In the genomic region with DNA sequence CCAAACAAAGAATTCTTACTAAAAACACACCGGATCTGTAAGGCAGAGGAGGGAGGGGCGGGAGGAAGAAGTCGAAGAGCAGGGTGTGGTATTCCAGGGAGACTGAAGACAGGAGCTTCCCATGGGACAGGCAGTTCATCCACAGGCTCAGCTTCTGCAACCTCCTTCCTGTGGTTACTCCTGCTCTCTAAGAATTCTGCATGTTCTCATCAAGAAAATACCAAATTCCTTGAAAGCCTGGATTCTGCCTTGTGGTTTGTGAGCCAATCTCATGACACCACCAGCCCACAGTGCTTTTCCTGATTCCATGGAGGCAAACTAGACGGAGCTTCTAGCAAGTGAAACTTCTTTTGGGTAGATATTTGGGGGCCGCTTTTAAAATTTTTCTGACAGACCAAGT, we compare ENCODE assay signal across 13 cellular contexts. TPM values are rescaled to one million over a fixed set of nuclear protein-coding genes. Genes with fewer than 3 reads are reported as not detected.
DNase-seq lines count a peak whose midpoint lies in the region; ATAC-seq, FAIRE-seq and TF ChIP-seq lines count a peak whose summit lies in the region.
"Had no signal": no experiment of that assay in that cellular context is flagged by ENCODE, and none has a peak within 500 bp of the region (broad histone marks: within the 10 kb centered on the region; RNA-seq: fewer than 3 reads in every experiment).

No MANE protein-coding gene starts in this region.

- peak overlapping the region; percentile 86 for H3K4me3 Mint-ChIP-seq in astrocyte (ENCODE audit: unreplicated experiment)

- H3K36me3 Mint-ChIP-seq in astrocyte (ENCODE audit: low read depth, unreplicated experiment): no peaks in the 10 kb centered on the region

- H3K9me3 ChIP-seq in astrocyte (ENCODE audit: insufficient read depth, low read depth, low read length): no peaks in the 10 kb centered on the region

- ATAC-seq in GM19455 (IDR thresholded peaks at IDR 0.05; ENCODE audit: unreplicated experiment) (no peak), HG02798 (IDR thresholded peaks at IDR 0.05; ENCODE audit: poor library complexity, unreplicated experiment) (no peak)

- no peak overlapping the region for H3K27ac ChIP-seq in astrocyte (ENCODE audit: low read depth, low read length)

- H3K4me1 ChIP-seq in astrocyte (ENCODE audit: insufficient read depth, low read length): peaks cover 16% of the 10 kb centered on the region
- H3K4me1 ChIP-seq: parathyroid adenoma had no signal

- no peaks in the 10 kb centered on the region for H3K9me3 Mint-ChIP-seq in astrocyte (ENCODE audit: unreplicated experiment)
- H3K9me3 Mint-ChIP-seq: CD8-positive, alpha-beta T cell had no signal

- H3K27me3 Mint-ChIP-seq in astrocyte (ENCODE audit: low read depth, unreplicated experiment): peaks cover 22% of the 10 kb centered on the region

- H3K27ac Mint-ChIP-seq in astrocyte (ENCODE audit: unreplicated experiment): peak overlapping the region; percentile 70

- FAIRE-seq in astrocyte (lab: Jason Lieb, UNC): peak; percentile 84
- FAIRE-seq: colon had no signal

- no peaks in the 10 kb centered on the region for H4K20me1 ChIP-seq in astrocyte (ENCODE audit: insufficient read depth, low read length)

- H3K27me3 ChIP-seq in astrocyte (ENCODE audit: insufficient read depth, low read length): peaks cover 3% of the 10 kb centered on the region

- POLR2A ChIA-PET in AG04449 (lab: Yijun Ruan, JAX): no interaction called here

- no peak overlapping the region for H3K9ac ChIP-seq in astrocyte (ENCODE audit: low read length)
- H3K9ac ChIP-seq: parathyroid adenoma had no signal

- peaks cover 13% of the 10 kb centered on the region for H3K4me1 Mint-ChIP-seq in astrocyte (ENCODE audit: low read depth, unreplicated experiment)

- H3K4me2 ChIP-seq in astrocyte (ENCODE audit: low read length): peak overlapping the region; percentile 94

- no peak for TF ChIP-seq CTCF in AG04449 (IDR thresholded peaks at IDR 0.05; ENCODE audit: insufficient read depth, low read length, missing control alignments)
- TF ChIP-seq CTCF in astrocyte (IDR thresholded peaks at IDR 0.05; ENCODE audit: insufficient read depth, low read depth, low read length): no peak

- CTCF ChIA-PET in AG04449 (lab: Yijun Ruan, JAX): no interaction called here

- no peaks in the 10 kb centered on the region for H3K36me3 ChIP-seq in astrocyte (ENCODE audit: insufficient read depth, low read length)

- no peak overlapping the region for H3K4me3 ChIP-seq in AG04449 (ENCODE audit: low read depth, low read length)
- peak overlapping the region; percentile 13 for H3K4me3 ChIP-seq in astrocyte (ENCODE audit: insufficient read depth, low read depth, low read length)

- no peaks in the 10 kb centered on the region for H3K79me2 ChIP-seq in astrocyte (ENCODE audit: insufficient read depth, low read length)
- H3K79me2 ChIP-seq: parathyroid adenoma had no signal

- H2AFZ ChIP-seq in astrocyte (ENCODE audit: low read depth, low read length): no peak overlapping the region

- DNase-seq in AG04449 (ENCODE audit: low read depth, low spot score) (peak; percentile 40), H4 (ENCODE audit: low spot score) (peak; percentile 43), astrocyte (ENCODE audit: low read depth) (peak; percentile 87), kidney glomerular epithelial cell (lab: John Stamatoyannopoulos, UW) (peak; percentile 76), ureter (ENCODE audit: low spot score) (no peak), NCI-H1436 treated with DMSO at 0.1 percent for 48 hours (lab: John Stamatoyannopoulos, UW) (no peak)
- DNase-seq: activated CD8-positive, alpha-beta memory T cell treated with anti-CD3 and anti-CD28 coated beads, Interleukin-2, amount 50 U/mL, for 4 hours; CD8-positive, alpha-beta T cell; NCI-H510A had no signal

RNA-seq across cellular contexts. Expression of gene ST6GALNAC3, which starts 1.1 kb away (rescaled TPM):
- total RNA-seq in H4 (2014; rRNA removed; shearing (Covaris generic)): 4.6 and 11.4 TPM in 2 replicates
- total RNA-seq in astrocyte: 1.8 and 3.2 TPM in 2 replicates
- 11.7 TPM for total RNA-seq in ureter

Comparison
In these comparisons a context has a peak if more than half of its experiments do, and no peak if none do; other contexts are left out.
1. DNase-seq: peak in AG04449 (single experiment), H4 (single experiment), astrocyte (single experiment) and kidney glomerular epithelial cell (single experiment); none in ureter (single experiment) and NCI-H1436 treated with DMSO at 0.1 percent for 48 hours (single experiment).